Comparison of ENCODE assay signal across 9 cellular contexts in the genomic region with DNA sequence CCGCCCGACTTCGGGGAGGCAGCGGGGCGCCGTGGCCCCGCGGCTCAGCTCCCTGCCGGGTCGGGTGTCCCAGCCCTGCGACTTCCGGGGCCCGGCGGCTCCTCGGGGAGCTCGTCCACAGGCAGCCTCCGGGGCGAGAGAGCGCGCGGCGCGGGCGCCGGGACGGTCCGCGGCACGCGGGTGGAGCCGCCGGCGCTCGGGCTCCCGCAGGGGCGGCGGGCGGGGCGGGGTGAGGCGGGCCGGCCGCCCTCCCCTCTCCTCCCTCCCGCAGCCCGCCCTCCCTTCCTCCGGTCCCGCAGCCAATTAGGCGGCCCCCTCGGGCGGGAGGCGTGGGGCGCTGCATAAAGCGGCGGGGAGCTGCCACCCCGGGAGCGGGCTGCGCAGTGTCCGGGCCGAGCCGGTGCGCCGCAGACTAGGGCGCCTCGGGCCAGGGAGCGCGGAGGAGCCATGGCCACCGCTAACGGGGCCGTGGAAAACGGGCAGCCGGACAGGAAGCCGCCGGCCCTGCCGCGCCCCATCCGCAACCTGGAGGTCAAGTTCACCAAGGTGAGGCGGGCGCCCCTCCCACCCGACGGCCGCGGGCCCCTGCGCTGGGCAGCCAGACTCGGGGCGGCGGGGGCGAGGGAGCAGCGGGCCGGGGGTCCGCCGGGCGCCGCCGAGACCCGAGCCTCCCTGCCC. TPM values are rescaled to one million over a fixed set of nuclear protein-coding genes. Genes with fewer than 3 reads are reported as not detected.
DNase-seq lines count a peak whose midpoint lies in the region; ATAC-seq and TF ChIP-seq lines count a peak whose summit lies in the region.
"Had no signal": no experiment of that assay in that cellular context is flagged by ENCODE, and none has a peak within 500 bp of the region (broad histone marks: within the 10 kb centered on the region; RNA-seq: fewer than 3 reads in every experiment).

A gene (plus strand): TSS at position 371 of the 678 bp plus-strand sequence. CDS start 77 bp downstream, at position 448.

- intact Hi-C loops in Right ventricle myocardium superior (cut with DNase I), result loop anchor here (10.0 kb wide), 1 partner anchor 55 kb away; no protein-coding TSS in a partner anchor

- DNase-seq in GM10266 (ENCODE audit: extremely low spot score) (peak; percentile 76), Right ventricle myocardium superior (peak; percentile 55), HuH-7.5 (ENCODE audit: low spot score) (no peak), NCI-H2029 treated with DMSO at 0.1 percent for 48 hours (lab: John Stamatoyannopoulos, UW) (no peak), activated gamma-delta T cell (lab: John Stamatoyannopoulos, UW) (no peak)
- no peak for DNase-seq in activated T-cell treated with anti-CD3 and anti-CD28 coated beads, Interleukin-2, amount 50 U/mL, for 4 hours

- H3K27me3 Mint-ChIP-seq in activated T-cell treated with anti-CD3 and anti-CD28 coated beads, Interleukin-2, amount 50 U/mL, for 4 hours (ENCODE audit: low read depth), result peaks cover 76% of the 10 kb centered on the region

- peak within 1 kb of the TSS; percentile 51 for H3K4me3 ChIP-seq in rectal smooth muscle tissue (ENCODE audit: low read length)

- TF ChIP-seq CTCF in GM10266 (IDR thresholded peaks at IDR 0.05; ENCODE audit: control insufficient read depth, insufficient read depth, low read depth, missing control alignments), result no peak

- peak within 1 kb of the TSS; percentile 56 for H3K4me3 Mint-ChIP-seq in activated T-cell treated with anti-CD3 and anti-CD28 coated beads, Interleukin-2, amount 50 U/mL, for 4 hours

- no peaks in the 10 kb centered on the region for H3K36me3 ChIP-seq in rectal smooth muscle tissue (ENCODE audit: control insufficient read depth, insufficient read depth, low read length)

- H3K4me1 ChIP-seq in rectal smooth muscle tissue (ENCODE audit: control insufficient read depth, insufficient read depth, low read length), result no peaks in the 10 kb centered on the region

- H3K4me1 Mint-ChIP-seq in activated T-cell treated with anti-CD3 and anti-CD28 coated beads, Interleukin-2, amount 50 U/mL, for 4 hours (ENCODE audit: low read depth), result peaks cover 9% of the 10 kb centered on the region

- no peaks in the 10 kb centered on the region for H3K9me3 Mint-ChIP-seq in activated T-cell treated with anti-CD3 and anti-CD28 coated beads, Interleukin-2, amount 50 U/mL, for 4 hours

- peak within 1 kb of the TSS; percentile 8 for H3K27ac ChIP-seq in rectal smooth muscle tissue (ENCODE audit: low read depth, low read length)

- H3K9ac ChIP-seq in rectal smooth muscle tissue (ENCODE audit: low read length), result no peak within 1 kb of the TSS

- H3K27me3 ChIP-seq in rectal smooth muscle tissue (ENCODE audit: control insufficient read depth, insufficient read depth, low read length), result peaks cover 14% of the 10 kb centered on the region

- no peaks in the 10 kb centered on the region for H3K36me3 Mint-ChIP-seq in activated T-cell treated with anti-CD3 and anti-CD28 coated beads, Interleukin-2, amount 50 U/mL, for 4 hours (ENCODE audit: insufficient read depth)

- ATAC-seq in HG02885 (IDR thresholded peaks at IDR 0.05; ENCODE audit: poor library complexity, unreplicated experiment), result peak; percentile 53
- peak; percentile 72 to 76 for ATAC-seq in activated T-cell treated with anti-CD3 and anti-CD28 coated beads, Interleukin-2, amount 50 U/mL, for 4 hours
- ATAC-seq in Right ventricle myocardium superior (ENCODE audit: poor library complexity), result peak; percentile 68

RNA-seq across cellular contexts. Expression of the gene that starts here (rescaled TPM):
- total RNA-seq in activated T-cell treated with anti-CD3 and anti-CD28 coated beads, Interleukin-2, amount 50 U/mL, for 4 hours, result under 1 TPM; 0.24 to 0.47 (median 0.40) TPM
- total RNA-seq in Right ventricle myocardium superior, result 2.9 TPM
- total RNA-seq: T-helper 1 cell treated with Interleukin-12 subunit alpha and Interleukin-12 subunit beta and Interleukin-4 antibody, amounts not matched to agents 30 ng/mL and 1 ng/mL, for 36 hours had no signal

Comparison
In these comparisons a context has a peak if more than half of its experiments do, and no peak if none do; other contexts are left out.
1. Peak in ATAC-seq in activated T-cell treated with anti-CD3 and anti-CD28 coated beads, Interleukin-2, amount 50 U/mL, for 4 hours; RNA of the gene not detected or under 1 TPM.
2. DNase-seq: peak in GM10266 (single experiment) and Right ventricle myocardium superior (single experiment); none in activated T-cell treated with anti-CD3 and anti-CD28 coated beads, Interleukin-2, amount 50 U/mL, for 4 hours (single experiment), HuH-7.5 (single experiment), NCI-H2029 treated with DMSO at 0.1 percent for 48 hours (single experiment) and activated gamma-delta T cell (single experiment).
3. Peak in every context shown above with its lines, with median percentiles within 50 percentile points of each other: ATAC-seq.